11 cellular contexts compared by ENCODE assay signal in the genomic region with DNA sequence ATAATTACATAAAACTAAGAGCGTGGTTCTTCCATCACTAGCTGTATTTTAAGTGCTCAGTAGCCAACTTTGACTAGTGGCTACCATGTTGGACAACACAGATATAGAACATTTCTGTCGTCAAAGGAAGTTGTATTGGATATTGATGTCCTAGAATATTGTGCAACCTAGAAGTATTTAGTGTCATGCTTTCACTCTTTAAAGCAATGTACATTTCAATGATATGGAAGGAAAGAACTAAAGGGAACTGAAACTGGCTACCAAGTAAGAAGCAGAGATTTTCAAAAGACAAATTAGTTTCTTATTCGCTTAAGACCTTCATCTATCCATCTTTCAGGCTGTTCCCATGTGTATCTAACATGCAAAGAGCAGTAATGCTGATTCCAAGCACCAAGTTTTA.
DNase-seq lines count a peak whose midpoint lies in the region; ATAC-seq and TF ChIP-seq lines count a peak whose summit lies in the region.
"Had no signal": no experiment of that assay in that cellular context is flagged by ENCODE, and none has a peak within 500 bp of the region (broad histone marks: within the 10 kb centered on the region; RNA-seq: fewer than 3 reads in every experiment).

No MANE protein-coding gene starts in this region.

- H3K27ac ChIP-seq in BLaER1 (no peak overlapping the region), OCI-LY1 (ENCODE audit: low read depth, low read length, poor library complexity, severe bottlenecking) (peak overlapping the region; percentile 46)

- H3K36me3 ChIP-seq in BLaER1 (peaks cover 88% of the 10 kb centered on the region), OCI-LY1 (ENCODE audit: insufficient read depth, low read length) (peaks cover 5% of the 10 kb centered on the region; the same call in 1 of the 2 replicates)

- no peak overlapping the region for H2AFZ ChIP-seq in OCI-LY1 (ENCODE audit: low read length)

- peaks cover 20% of the 10 kb centered on the region for H3K36me3 Mint-ChIP-seq in chondrocyte (ENCODE audit: low read depth)

- H3K4me2 ChIP-seq in BLaER1: 0 out of 2 replicates have a peak overlapping the region, but pooled peaks have one; percentile 84
- H3K4me2 ChIP-seq in OCI-LY1 (ENCODE audit: low read length): peak overlapping the region; percentile 58

- no peaks in the 10 kb centered on the region for H3K27me3 Mint-ChIP-seq in chondrocyte (ENCODE audit: low read depth)
- H3K27me3 Mint-ChIP-seq: activated CD4-positive, alpha-beta T cell treated with anti-CD3 and anti-CD28 coated beads, Interleukin-2, amount 10 ng/mL, durations not matched to agents 7 days and 5 days; stimulated activated naive CD8-positive, alpha-beta T cell treated with anti-CD3 and anti-CD28 coated beads, Interleukin-15, Interleukin-2, amounts not matched to agents 100 ng/mL and 50 ng/mL, for 24 hours had no signal

- TF ChIP-seq CTCF in OCI-LY1 (IDR thresholded peaks at IDR 0.05; ENCODE audit: low read length) (no peak), chondrocyte (IDR thresholded peaks at IDR 0.05) (no peak)

- H3K9me3 ChIP-seq in BLaER1: no peaks in the 10 kb centered on the region
- no peaks in the 10 kb centered on the region for H3K9me3 ChIP-seq in OCI-LY1 (ENCODE audit: low read length)

- H3K9ac ChIP-seq in BLaER1 (no peak overlapping the region), OCI-LY1 (ENCODE audit: low read length) (no peak overlapping the region)

- ATAC-seq in GM18870 (IDR thresholded peaks at IDR 0.05; ENCODE audit: unreplicated experiment) (peak; percentile 37), HG03097 (IDR thresholded peaks at IDR 0.05; ENCODE audit: low FRiP score, unreplicated experiment) (peak; percentile 23), HG02970 (IDR thresholded peaks at IDR 0.05; ENCODE audit: low FRiP score, unreplicated experiment) (no peak)

- H3K9me2 ChIP-seq in OCI-LY1 (ENCODE audit: low read depth, low read length): no peaks in the 10 kb centered on the region

- no peaks in the 10 kb centered on the region; the same call in 1 of the 2 replicates for H3F3A ChIP-seq in OCI-LY1 (ENCODE audit: insufficient read depth, low read length)

- H3K9me3 Mint-ChIP-seq in chondrocyte (ENCODE audit: low read depth): no peaks in the 10 kb centered on the region
- H3K9me3 Mint-ChIP-seq: activated CD4-positive, alpha-beta T cell treated with anti-CD3 and anti-CD28 coated beads, Interleukin-2, amount 10 ng/mL, durations not matched to agents 7 days and 5 days; stimulated activated naive CD8-positive, alpha-beta T cell treated with anti-CD3 and anti-CD28 coated beads, Interleukin-15, Interleukin-2, amounts not matched to agents 100 ng/mL and 50 ng/mL, for 24 hours had no signal

- H3K4me1 Mint-ChIP-seq in chondrocyte (ENCODE audit: low read depth): peaks cover 57% of the 10 kb centered on the region

- no peak for DNase-seq in activated CD8-positive, alpha-beta memory T cell treated with anti-CD3 and anti-CD28 coated beads for 24 hours
- no peak for DNase-seq in chondrocyte (ENCODE audit: low spot score)
- no peak for DNase-seq in OCI-M2 (lab: John Stamatoyannopoulos, UW; ENCODE audit: unreplicated experiment)
- DNase-seq: activated CD4-positive, alpha-beta T cell treated with anti-CD3 and anti-CD28 coated beads, Interleukin-2, amount 10 ng/mL, durations not matched to agents 7 days and 5 days; NCI-H446 treated with DMSO at 0.1 percent for 48 hours had no signal

- H4K20me1 ChIP-seq in BLaER1 (peaks cover 67% of the 10 kb centered on the region), OCI-LY1 (ENCODE audit: insufficient read depth, low read length) (no peaks in the 10 kb centered on the region)

- H3K4me3 ChIP-seq in BLaER1 (no peak overlapping the region), OCI-LY1 (ENCODE audit: low read depth, low read length, poor library complexity, severe bottlenecking) (peak overlapping the region; percentile 35)

- no peak overlapping the region for H3K27ac Mint-ChIP-seq in chondrocyte (ENCODE audit: unreplicated experiment)
- H3K27ac Mint-ChIP-seq: activated CD4-positive, alpha-beta T cell treated with anti-CD3 and anti-CD28 coated beads, Interleukin-2, amount 10 ng/mL, durations not matched to agents 7 days and 5 days; stimulated activated naive CD8-positive, alpha-beta T cell treated with anti-CD3 and anti-CD28 coated beads, Interleukin-15, Interleukin-2, amounts not matched to agents 100 ng/mL and 50 ng/mL, for 24 hours had no signal

- H3K4me1 ChIP-seq in BLaER1: peaks cover 61% of the 10 kb centered on the region
- peaks cover 65% of the 10 kb centered on the region for H3K4me1 ChIP-seq in OCI-LY1 (ENCODE audit: insufficient read depth, low read length, severe bottlenecking)

- no peak overlapping the region for H3K4me3 Mint-ChIP-seq in chondrocyte (ENCODE audit: unreplicated experiment)
- H3K4me3 Mint-ChIP-seq: activated CD4-positive, alpha-beta T cell treated with anti-CD3 and anti-CD28 coated beads, Interleukin-2, amount 10 ng/mL, durations not matched to agents 7 days and 5 days; stimulated activated naive CD8-positive, alpha-beta T cell treated with anti-CD3 and anti-CD28 coated beads, Interleukin-15, Interleukin-2, amounts not matched to agents 100 ng/mL and 50 ng/mL, for 24 hours had no signal

- no peaks in the 10 kb centered on the region for H3K79me2 ChIP-seq in OCI-LY1 (ENCODE audit: insufficient read depth, low read length)

- H3K27me3 ChIP-seq in BLaER1 (no peaks in the 10 kb centered on the region), OCI-LY1 (ENCODE audit: insufficient read depth, low read length) (no peaks in the 10 kb centered on the region)
